In genomic region chr11:70054020-70054419, GRCh38 we compare ENCODE assay signal across 21 cellular contexts. TPM values are rescaled to one million over a fixed set of nuclear protein-coding genes. Genes with fewer than 3 reads are reported as not detected.
DNase-seq lines count a peak whose midpoint lies in the region; ATAC-seq, FAIRE-seq and TF ChIP-seq lines count a peak whose summit lies in the region.
"Had no signal": no experiment of that assay in that cellular context is flagged by ENCODE, and none has a peak within 500 bp of the region (broad histone marks: within the 10 kb centered on the region; RNA-seq: fewer than 3 reads in every experiment).

No MANE protein-coding gene starts in this region.

- H3K4me1 Mint-ChIP-seq in activated CD4-positive, alpha-beta T cell treated with anti-CD3 and anti-CD28 coated beads for 36 hours: no peaks in the 10 kb centered on the region
- H3K4me1 Mint-ChIP-seq: CD4-positive, alpha-beta memory T cell had no signal

- no peaks in the 10 kb centered on the region for H3K36me3 ChIP-seq in right atrium auricular region
- H3K36me3 ChIP-seq in H1 (ENCODE audit: control insufficient read depth in 2 of 4, insufficient read depth in 4 of 4, low read length in 3 of 4): no peaks in the 10 kb centered on the region
- peaks cover 0 to 2% of the 10 kb centered on the region in 2 donors for H3K36me3 ChIP-seq in neuronal stem cell (replicated peaks in 1 of 2; ENCODE audit: control insufficient read depth in 2 of 2, insufficient read depth in 2 of 2, low read length in 2 of 2)
- H3K36me3 ChIP-seq: BE2C had no signal

- H3K27me3 ChIP-seq in right atrium auricular region (no peaks in the 10 kb centered on the region), H1 (replicated peaks in 1 of 4; ENCODE audit: control insufficient read depth in 3 of 4, extremely low read depth in 1 of 4, insufficient read depth in 3 of 4, low read length in 3 of 4) (no peaks in the 10 kb centered on the region), neuronal stem cell (ENCODE audit: control insufficient read depth in 3 of 3, insufficient read depth in 3 of 3, low read depth in 1 of 3, low read length in 3 of 3) (no peaks in the 10 kb centered on the region)

- no peak overlapping the region for H3K4me3 Mint-ChIP-seq in activated CD4-positive, alpha-beta T cell treated with anti-CD3 and anti-CD28 coated beads for 36 hours
- H3K4me3 Mint-ChIP-seq: CD4-positive, alpha-beta memory T cell; HFFc6 had no signal

- POLR2A ChIA-PET in H1 (lab: Charles Lee; ENCODE audit: partially characterized antibody): no interaction called here
- POLR2A ChIA-PET in activated CD4-positive, alpha-beta T cell treated with anti-CD3 and anti-CD28 coated beads for 36 hours (lab: Charles Lee): interaction anchor here (0.6 to 0.8 kb wide), 2 partner anchors 21 to 380 kb away, joined by 3 to 7 read pairs; no protein-coding TSS in a partner anchor

- H3K79me1 ChIP-seq in H1 (ENCODE audit: low read depth, low read length): no peaks in the 10 kb centered on the region
- no peaks in the 10 kb centered on the region for H3K79me1 ChIP-seq in neuronal stem cell (ENCODE audit: low read depth, low read length)

- TF ChIP-seq RAD21 in H1 (IDR thresholded peaks at IDR 0.05 in 1 of 2, conservative IDR thresholded peaks at IDR 0.05 in 1 of 2; ENCODE audit: low read depth in 2 of 2, low read length in 2 of 2): no peak

- H2BK120ac ChIP-seq in H1 (replicated peaks; ENCODE audit: low read depth, low read length): no peak overlapping the region
- H2BK120ac ChIP-seq in neuronal stem cell (ENCODE audit: low read depth, low read length): no peak overlapping the region

- H4K91ac ChIP-seq in H1 (replicated peaks; ENCODE audit: insufficient read length, low read length) (no peak overlapping the region), neuronal stem cell (ENCODE audit: low read depth, low read length, poor library complexity) (no peak overlapping the region)

- peaks cover 34% of the 10 kb centered on the region for H3K27me3 Mint-ChIP-seq in activated CD4-positive, alpha-beta T cell treated with anti-CD3 and anti-CD28 coated beads for 36 hours

- H3K9ac ChIP-seq in H1 (replicated peaks in 1 of 4; ENCODE audit: extremely low read depth in 1 of 4, low read depth in 3 of 4, low read length in 3 of 4) (no peak overlapping the region), neuronal stem cell (ENCODE audit: low read depth, low read length, poor library complexity) (no peak overlapping the region)

- H3K4me3 ChIP-seq in right atrium auricular region (no peak overlapping the region), H1 (ENCODE audit: extremely low read depth in 1 of 4, insufficient read depth in 2 of 4, low read depth in 3 of 4, low read length in 4 of 4) (no peak overlapping the region), neuronal stem cell (ENCODE audit: low read length in 2 of 2) (peak overlapping the region in 1 of 2 donors; percentile 66)

- H2AFZ ChIP-seq in H1 (ENCODE audit: low read length): no peak overlapping the region
- H2AFZ ChIP-seq in neuronal stem cell (ENCODE audit: low read length): no peak overlapping the region

- DNase-seq in right atrium auricular region (ENCODE audit: low spot score) (peak; percentile 23), left ventricle myocardium superior (no peak), H1 (ENCODE audit: low read depth in 1 of 2, low spot score in 2 of 2) (peak in 1 of 2 experiments; percentile 27), neuronal stem cell (ENCODE audit: low spot score) (no peak), NCI-H2196 (lab: John Stamatoyannopoulos, UW; ENCODE audit: unreplicated experiment) (no peak)
- DNase-seq in activated CD4-positive, alpha-beta T cell treated with anti-CD3 and anti-CD28 coated beads for 36 hours: no peak
- DNase-seq: BE2C; CD4-positive, alpha-beta memory T cell; COR-L47; DMS153; DMS79 treated with DMSO at 0.1 percent for 48 hours; EL; GOT3; HCEC 1CT; HFFc6 had no signal

- H2BK12ac ChIP-seq in H1 (ENCODE audit: low read depth, low read length) (0 out of 2 replicates have a peak overlapping the region, but pooled peaks have one; percentile 27), neuronal stem cell (ENCODE audit: low read length) (no peak overlapping the region)

- no peak overlapping the region for H2BK15ac ChIP-seq in H1 (ENCODE audit: low read length)
- no peak overlapping the region for H2BK15ac ChIP-seq in neuronal stem cell (ENCODE audit: low read length)

- FAIRE-seq in H1 (lab: Jason Lieb, UNC): no peak
- FAIRE-seq: A204.1, D721Med, G401.6, GM12891 had no signal

- no peaks in the 10 kb centered on the region for H3K4me1 ChIP-seq in right atrium auricular region
- no peaks in the 10 kb centered on the region for H3K4me1 ChIP-seq in H1 (replicated peaks in 1 of 4; ENCODE audit: control insufficient read depth in 3 of 4, insufficient read depth in 4 of 4, low read length in 3 of 4)
- H3K4me1 ChIP-seq in neuronal stem cell (ENCODE audit: control insufficient read depth in 2 of 2, insufficient read depth in 1 of 2, low read depth in 1 of 2, low read length in 2 of 2): no peaks in the 10 kb centered on the region

- no peak for TF ChIP-seq POLR2A in H1 (IDR thresholded peaks at IDR 0.05; ENCODE audit: control extremely low read depth in 1 of 2, low read depth in 2 of 2, low read length in 2 of 2)

- H4K20me1 ChIP-seq in H1 (replicated peaks in 1 of 2; ENCODE audit: control insufficient read depth in 1 of 2, insufficient read depth in 2 of 2, low read length in 2 of 2): no peaks in the 10 kb centered on the region

- H3K18ac ChIP-seq in H1 (ENCODE audit: extremely low read depth, low read length): no peak overlapping the region
- H3K18ac ChIP-seq in neuronal stem cell (ENCODE audit: low read length): peak overlapping the region; percentile 35

- H3K4ac ChIP-seq in H1 (replicated peaks; ENCODE audit: insufficient read length, low read depth, low read length) (no peak overlapping the region), neuronal stem cell (ENCODE audit: low read length) (no peak overlapping the region)

- H3K27ac Mint-ChIP-seq in activated CD4-positive, alpha-beta T cell treated with anti-CD3 and anti-CD28 coated beads for 36 hours: no peak overlapping the region
- H3K27ac Mint-ChIP-seq: CD4-positive, alpha-beta memory T cell; HFFc6 had no signal

- no peaks in the 10 kb centered on the region for H3K23me2 ChIP-seq in H1 (ENCODE audit: low read depth, low read length)

- H3K9me3 Mint-ChIP-seq in activated CD4-positive, alpha-beta T cell treated with anti-CD3 and anti-CD28 coated beads for 36 hours (ENCODE audit: low read depth): peaks cover 2% of the 10 kb centered on the region

- H3K23ac ChIP-seq in H1 (ENCODE audit: insufficient read length): no peak overlapping the region
- no peak overlapping the region for H3K23ac ChIP-seq in neuronal stem cell (ENCODE audit: low read depth, low read length, poor library complexity)

- intact Hi-C loops in left ventricle myocardium superior (cut with micrococcal nuclease): no loop called here
- intact Hi-C loops in activated CD4-positive, alpha-beta T cell treated with anti-CD3 and anti-CD28 coated beads for 36 hours (cut with DNase I, micrococcal nuclease): no loop called here

- no peak for ATAC-seq in left ventricle myocardium superior
- no peak for ATAC-seq in activated CD4-positive, alpha-beta T cell treated with anti-CD3 and anti-CD28 coated beads for 36 hours
- ATAC-seq in GM19397 (IDR thresholded peaks at IDR 0.05; ENCODE audit: unreplicated experiment): no peak

- no peaks in the 10 kb centered on the region for H3K79me2 ChIP-seq in H1 (ENCODE audit: control insufficient read depth in 1 of 2, insufficient read depth in 2 of 2, low read length in 2 of 2)

- H3K56ac ChIP-seq in H1 (replicated peaks; ENCODE audit: insufficient read length, low read depth, low read length): no peak overlapping the region

- no peak overlapping the region for H4K5ac ChIP-seq in H1 (ENCODE audit: insufficient read length, low read depth, low read length)

- peaks cover 2% of the 10 kb centered on the region for H3K36me3 Mint-ChIP-seq in activated CD4-positive, alpha-beta T cell treated with anti-CD3 and anti-CD28 coated beads for 36 hours (ENCODE audit: low read depth)
- H3K36me3 Mint-ChIP-seq: CD4-positive, alpha-beta memory T cell had no signal

- TF ChIP-seq CTCF in right atrium auricular region (IDR thresholded peaks at IDR 0.05): no peak
- no peak for TF ChIP-seq CTCF in H1 (IDR thresholded peaks at IDR 0.05; ENCODE audit: control extremely low read depth in 1 of 3, insufficient read depth in 1 of 3, low read depth in 1 of 3, low read length in 3 of 3)

- H2BK20ac ChIP-seq in H1 (ENCODE audit: low read length): no peak overlapping the region

- H3K27ac ChIP-seq in right atrium auricular region: no peak overlapping the region
- no peak overlapping the region for H3K27ac ChIP-seq in H1 (ENCODE audit: low read depth, low read length)
- no peak overlapping the region for H3K27ac ChIP-seq in neuronal stem cell (replicated peaks; ENCODE audit: low read length)
- H3K27ac ChIP-seq: C4-2B had no signal

- H2AK5ac ChIP-seq in H1 (ENCODE audit: low read depth, low read length) (no peak overlapping the region), neuronal stem cell (ENCODE audit: low read depth, low read length) (no peak overlapping the region)

- H2BK5ac ChIP-seq in H1 (ENCODE audit: low read depth, low read length) (no peak overlapping the region), neuronal stem cell (ENCODE audit: low read length) (no peak overlapping the region)

- H3K4me2 ChIP-seq in H1 (ENCODE audit: insufficient read depth in 1 of 2, low read depth in 2 of 2, low read length in 2 of 2) (no peak overlapping the region), neuronal stem cell (ENCODE audit: insufficient read depth, low read length, poor library complexity, severe bottlenecking) (no peak overlapping the region)

- H4K8ac ChIP-seq in H1 (ENCODE audit: extremely low read depth, insufficient read depth, low read length) (no peak overlapping the region), neuronal stem cell (ENCODE audit: low read depth, low read length) (no peak overlapping the region)

- CTCF ChIA-PET in H1 (lab: Charles Lee; ENCODE audit: partially characterized antibody): interaction anchor here (1.0 to 1.5 kb wide), 4 partner anchors 9 to 100 kb away, joined by 3 to 5 read pairs (median 3); no protein-coding TSS in a partner anchor
- CTCF ChIA-PET in activated CD4-positive, alpha-beta T cell treated with anti-CD3 and anti-CD28 coated beads for 36 hours (lab: Charles Lee): no interaction called here

- H3K14ac ChIP-seq in H1 (ENCODE audit: insufficient read length) (no peak overlapping the region), neuronal stem cell (ENCODE audit: low read length) (peak overlapping the region; percentile 71)

- 83% methylated on average over 2 of the region's 2 CpGs; no CpG with 5 or more reads in 1 of the 2 experiments for WGBS in H1 (ENCODE audit: extremely low coverage in 1 of 2, insufficient coverage in 1 of 2, insufficient read length in 1 of 2, insufficient replicate concordance in 2 of 2, low coverage in 1 of 2, low lambda C conversion rate in 2 of 2, missing lambda C conversion rate in 1 of 2), 2 experiments
- no CpG with 5 or more reads among the region's 2 CpGs for WGBS in neuronal stem cell (ENCODE audit: extremely low coverage in 2 of 2, insufficient read length in 2 of 2, insufficient replicate concordance in 1 of 2), 2 donors

- TF ChIP-seq EP300 in H1 (IDR thresholded peaks at IDR 0.05; ENCODE audit: borderline replicate concordance in 1 of 2, low read depth in 2 of 2, low read length in 2 of 2): no peak

- H3K9me3 ChIP-seq in right atrium auricular region: peaks cover 0 to 15% of the 10 kb centered on the region in 2 donors
- no peaks in the 10 kb centered on the region for H3K9me3 ChIP-seq in H1 (ENCODE audit: insufficient read depth in 2 of 2, low read depth in 1 of 2, low read length in 1 of 2)
- peaks cover 0 to 3% of the 10 kb centered on the region in 2 donors for H3K9me3 ChIP-seq in neuronal stem cell (replicated peaks in 1 of 2; ENCODE audit: control insufficient read depth in 2 of 2, insufficient read depth in 1 of 2, low read depth in 1 of 2, low read length in 2 of 2)
- H3K9me3 ChIP-seq: BE2C had no signal

RNA-seq across cellular contexts. Expression of gene ANO1, which starts 24.1 kb away (rescaled TPM):
- total RNA-seq in right atrium auricular region: 10 to 100 TPM; 10.2 to 29.4 TPM
- total RNA-seq in left ventricle myocardium superior: 6.8 TPM
- total RNA-seq in H1 (2021; fragmentation: NEBNext Ultra II Directional; extraction: Animal tissue kit (Norgen Biotek cat#: 25700)): 4.3 and 5.0 TPM in 2 replicates
- 3.6 and 4.7 TPM in 2 replicates for polyA plus RNA-seq in H1 (2011; rRNA removed)
- 2.7 TPM for polyA plus RNA-seq in H1 (2011; cell fraction: cytosol; rRNA removed)
- 8.2 TPM for polyA plus RNA-seq in H1 (2011; cell fraction: nucleus; rRNA removed)
- polyA plus RNA-seq in H1 (2012, experiment 1 of 2): 3.5 to 8.6 TPM (median 6.9 TPM) in 4 replicates
- polyA plus RNA-seq in H1 (2012, experiment 2 of 2): 1.3 TPM
- 4.9 TPM for polyA plus RNA-seq in H1 (2013, experiment 1 of 2)
- 4.3 TPM for polyA plus RNA-seq in H1 (2013, experiment 2 of 2)
- 3.2 and 6.5 TPM in 2 replicates for polyA minus RNA-seq in H1 (2011; rRNA and poly(A)+ RNA removed)
- polyA minus RNA-seq in H1 (2011; cell fraction: cytosol; rRNA and poly(A)+ RNA removed): 3.9 TPM
- polyA minus RNA-seq in H1 (2011; cell fraction: nucleus; rRNA and poly(A)+ RNA removed): 6.7 TPM
- 0.20 TPM for polyA plus RNA-seq in neuronal stem cell (2013, experiment 1 of 2)
- 0.28 TPM for polyA plus RNA-seq in neuronal stem cell (2013, experiment 2 of 2)
- total RNA-seq in activated CD4-positive, alpha-beta T cell treated with anti-CD3 and anti-CD28 coated beads for 36 hours: not detected
- total RNA-seq: CD4-positive, alpha-beta memory T cell; HFFc6 had no signal
- polyA plus RNA-seq: CD4-positive, alpha-beta memory T cell had no signal
